8 cellular contexts compared by ENCODE assay signal in genomic region chr6:27312950-27313271, GRCh38. TPM values are rescaled to one million over a fixed set of nuclear protein-coding genes. Genes with fewer than 3 reads are reported as not detected.
DNase-seq lines count a peak whose midpoint lies in the region; ATAC-seq and TF ChIP-seq lines count a peak whose summit lies in the region.

No MANE protein-coding gene starts in this region.

- H3K9me3 Mint-ChIP-seq in stimulated activated naive CD8-positive, alpha-beta T cell treated with anti-CD3 and anti-CD28 coated beads, Interleukin-15, Interleukin-2, amounts not matched to agents 100 ng/mL and 50 ng/mL, for 24 hours: no peaks in the 10 kb centered on the region
- peaks cover 8% of the 10 kb centered on the region for H3K9me3 Mint-ChIP-seq in WTC11

- no peak overlapping the region for H3K27ac ChIP-seq in iPS-20b (ENCODE audit: low read length)

- no peaks in the 10 kb centered on the region for H3K4me1 ChIP-seq in iPS-20b (ENCODE audit: insufficient read depth, low read length)

- peak overlapping the region; percentile 76 for H3K4me3 Mint-ChIP-seq in stimulated activated naive CD8-positive, alpha-beta T cell treated with anti-CD3 and anti-CD28 coated beads, Interleukin-15, Interleukin-2, amounts not matched to agents 100 ng/mL and 50 ng/mL, for 24 hours
- H3K4me3 Mint-ChIP-seq in WTC11: peak overlapping the region; percentile 91

- H3K36me3 ChIP-seq in iPS-20b (ENCODE audit: insufficient read depth, low read depth, low read length): no peaks in the 10 kb centered on the region

- H3K27me3 Mint-ChIP-seq in stimulated activated naive CD8-positive, alpha-beta T cell treated with anti-CD3 and anti-CD28 coated beads, Interleukin-15, Interleukin-2, amounts not matched to agents 100 ng/mL and 50 ng/mL, for 24 hours: peaks cover 79% of the 10 kb centered on the region
- H3K27me3 Mint-ChIP-seq in WTC11 (ENCODE audit: low read depth): peaks cover 60% of the 10 kb centered on the region

- intact Hi-C loops in posterior cingulate gyrus (cut with DNase I): no loop called here

- ATAC-seq in stimulated activated naive CD8-positive, alpha-beta T cell treated with anti-CD3 and anti-CD28 coated beads, Interleukin-15, Interleukin-2, amounts not matched to agents 100 U/mL and 50 U/mL, for 24 hours: no peak
- no peak for ATAC-seq in WTC11

- H3K27ac Mint-ChIP-seq in stimulated activated naive CD8-positive, alpha-beta T cell treated with anti-CD3 and anti-CD28 coated beads, Interleukin-15, Interleukin-2, amounts not matched to agents 100 ng/mL and 50 ng/mL, for 24 hours: no peak overlapping the region
- H3K27ac Mint-ChIP-seq in WTC11: no peak overlapping the region

- H3K4me3 ChIP-seq in iPS-20b (ENCODE audit: low read length): peak overlapping the region; percentile 80

- 0 out of 2 replicates have a peak, but pooled peaks have one; percentile 16 for TF ChIP-seq CTCF in WTC11 (IDR thresholded peaks at IDR 0.05)

- H3K4me1 Mint-ChIP-seq in stimulated activated naive CD8-positive, alpha-beta T cell treated with anti-CD3 and anti-CD28 coated beads, Interleukin-15, Interleukin-2, amounts not matched to agents 100 ng/mL and 50 ng/mL, for 24 hours (ENCODE audit: low read depth): peaks cover 13% of the 10 kb centered on the region
- peaks cover 8% of the 10 kb centered on the region for H3K4me1 Mint-ChIP-seq in WTC11

- H3K9me3 ChIP-seq in iPS-20b (ENCODE audit: insufficient read depth, low read depth, low read length): peaks cover 3% of the 10 kb centered on the region; the same call in 1 of the 2 replicates

- H3K27me3 ChIP-seq in iPS-20b (ENCODE audit: insufficient read depth, low read length): peaks cover 57% of the 10 kb centered on the region

- POLR2A ChIA-PET in WTC11 (lab: Charles Lee): interaction anchor here (1.4 kb wide), 1 partner anchor 289 kb away, joined by 3 read pairs; no protein-coding TSS in a partner anchor

- CTCF ChIA-PET in WTC11 (lab: Charles Lee): interaction anchor here (0.6 to 2.2 kb wide), 28 partner anchors 9 to 483 kb away, joined by 3 to 15 read pairs (median 4); partner anchors contain the start of gene ZNF184

- no peaks in the 10 kb centered on the region for H3K36me3 Mint-ChIP-seq in stimulated activated naive CD8-positive, alpha-beta T cell treated with anti-CD3 and anti-CD28 coated beads, Interleukin-15, Interleukin-2, amounts not matched to agents 100 ng/mL and 50 ng/mL, for 24 hours (ENCODE audit: low read depth)
- H3K36me3 Mint-ChIP-seq in WTC11: no peaks in the 10 kb centered on the region

- no peak for DNase-seq in stimulated activated naive CD8-positive, alpha-beta T cell treated with anti-CD3 and anti-CD28 coated beads, Interleukin-15, Interleukin-2, amounts not matched to agents 100 U/mL and 50 U/mL, for 24 hours
- DNase-seq in WTC11 (ENCODE audit: low spot score) (no peak), AG08396 (ENCODE audit: low spot score) (no peak), posterior cingulate gyrus (no peak), DMS153 (lab: John Stamatoyannopoulos, UW) (no peak), NCI-H1417 treated with DMSO at 0.1 percent for 48 hours (lab: John Stamatoyannopoulos, UW) (no peak)

- H3K9ac ChIP-seq in iPS-20b (ENCODE audit: low read depth, low read length): no peak overlapping the region

TF ChIP-seq in WTC11, 78 proteins besides CTCF, POLR2A, EP300 and RAD21:
- TF ChIP-seq ZNF512 (CRISPR knock-in tag; IDR thresholded peaks at IDR 0.05; ENCODE audit: borderline replicate concordance): no peak
- no peak for TF ChIP-seq NFE2L1 (CRISPR knock-in tag; IDR thresholded peaks at IDR 0.05)
- no peak for TF ChIP-seq KAT7 (CRISPR knock-in tag; IDR thresholded peaks at IDR 0.05; ENCODE audit: borderline replicate concordance)
- TF ChIP-seq NR1H2 (CRISPR knock-in tag; IDR thresholded peaks at IDR 0.05): no peak
- TF ChIP-seq ZNF425 (CRISPR knock-in tag; conservative IDR thresholded peaks at IDR 0.05): no peak
- TF ChIP-seq TEAD1 (CRISPR knock-in tag; IDR thresholded peaks at IDR 0.05): no peak
- no peak for TF ChIP-seq IRF2 (CRISPR knock-in tag; IDR thresholded peaks at IDR 0.05; ENCODE audit: borderline replicate concordance, low read depth)
- TF ChIP-seq MXD4 (CRISPR knock-in tag; IDR thresholded peaks at IDR 0.05; ENCODE audit: borderline replicate concordance): no peak
- no peak for TF ChIP-seq MYBL2 (CRISPR knock-in tag; IDR thresholded peaks at IDR 0.05)
- no peak for TF ChIP-seq HMGA2 (CRISPR knock-in tag; IDR thresholded peaks at IDR 0.05)

RNA-seq across cellular contexts. Expression of gene POM121L2, which starts 0.8 kb away (rescaled TPM):
- total RNA-seq in WTC11 (2021): 0.13 to 0.16 TPM in 2 of 3 replicates, not detected in the other
